ENCODE assay signal across 9 cellular contexts in genomic region chr15:76483018-76483417, GRCh38.
"Had no signal": no experiment of that assay in that cellular context is flagged by ENCODE, and none has a peak within 500 bp of the region (broad histone marks: within the 10 kb centered on the region; RNA-seq: fewer than 3 reads in every experiment).

No MANE protein-coding gene starts in this region.

- ATAC-seq: GM23338, K562 had no signal

- H3K4me3 ChIP-seq: GM23338, K562 had no signal

- DNase-seq: H9, HCEC 1CT, IMR-90, KG1 had no signal

- H3K4me2 ChIP-seq: GM23338 had no signal

- FAIRE-seq: H1, H54, K562 had no signal

- H3K27ac ChIP-seq: HL-60 had no signal
